Comparison of ENCODE assay signal across 1 cellular context in genomic region chr16:88819126-88819525, GRCh38.
TF ChIP-seq lines count a peak whose summit lies in the region.

No MANE protein-coding gene starts in this region.

TF ChIP-seq in H1, 55 proteins besides CTCF, POLR2A, EP300 and RAD21:
- TF ChIP-seq CTBP2 (IDR thresholded peaks at IDR 0.05; ENCODE audit: borderline replicate concordance, insufficient read depth, insufficient read length, low read length) (no peak), JUN (IDR thresholded peaks at IDR 0.05; ENCODE audit: low read depth, low read length) (no peak), BCL11A (IDR thresholded peaks at IDR 0.05; ENCODE audit: low read depth in 2 of 2, low read length in 2 of 2) (no peak), RFX5 (IDR thresholded peaks at IDR 0.05; ENCODE audit: borderline replicate concordance, low read depth, low read length) (no peak), NRF1 (IDR thresholded peaks at IDR 0.05; ENCODE audit: low read depth, low read length) (no peak), SIN3A (conservative IDR thresholded peaks at IDR 0.05 in 1 of 2, IDR thresholded peaks at IDR 0.05 in 1 of 2; ENCODE audit: low read depth in 1 of 2, low read length in 2 of 2) (no peak), PHF8 (conservative IDR thresholded peaks at IDR 0.05; ENCODE audit: low read depth, low read length) (no peak), RXRA (IDR thresholded peaks at IDR 0.05; ENCODE audit: insufficient read depth, low read depth, low read length) (no peak), TAF7 (optimal IDR thresholded peaks at IDR 0.05; ENCODE audit: borderline replicate concordance, low read depth, low read length) (no peak), KDM1A (IDR thresholded peaks at IDR 0.05; ENCODE audit: borderline replicate concordance, low read length) (no peak), ATF3 (IDR thresholded peaks at IDR 0.05; ENCODE audit: insufficient read depth, low read depth, low read length) (no peak), HDAC2 (IDR thresholded peaks at IDR 0.05; ENCODE audit: borderline replicate concordance in 1 of 2, low read depth in 2 of 2, low read length in 2 of 2) (no peak), POU5F1 (IDR thresholded peaks at IDR 0.05; ENCODE audit: low read depth, low read length) (no peak), ATF2 (IDR thresholded peaks at IDR 0.05; ENCODE audit: low read length) (no peak), NANOG (IDR thresholded peaks at IDR 0.05; ENCODE audit: insufficient read depth, low read depth, low read length, poor library complexity, severe bottlenecking) (no peak), SP1 (IDR thresholded peaks at IDR 0.05; ENCODE audit: low read depth, low read length) (no peak), SIX5 (IDR thresholded peaks at IDR 0.05; ENCODE audit: low read depth, low read length) (no peak)
